1 cellular context compared by ENCODE assay signal in genomic region chr1:200620273-200621131, GRCh38.
TF ChIP-seq lines count a peak whose summit lies in the region.

Gene KIF14 (minus strand): TSS chr1:200620751. CDS start chr1:200618723, 2,028 bp downstream.

TF ChIP-seq in IMR-90, 13 proteins besides CTCF, POLR2A, EP300 and RAD21:
- TF ChIP-seq CHD1 (IDR thresholded peaks at IDR 0.05; ENCODE audit: low read depth, low read length): peak; percentile 63; the same call in 1 of the 2 replicates
- no peak for TF ChIP-seq RCOR1 (IDR thresholded peaks at IDR 0.05; ENCODE audit: insufficient replicate concordance, low read length)
- TF ChIP-seq RFX5 (IDR thresholded peaks at IDR 0.05; ENCODE audit: low read depth, low read length): no peak
- TF ChIP-seq FOS (IDR thresholded peaks at IDR 0.05; ENCODE audit: low read depth, low read length): peak; percentile 29; the same call in 1 of the 2 replicates
- TF ChIP-seq, protein P1, sequence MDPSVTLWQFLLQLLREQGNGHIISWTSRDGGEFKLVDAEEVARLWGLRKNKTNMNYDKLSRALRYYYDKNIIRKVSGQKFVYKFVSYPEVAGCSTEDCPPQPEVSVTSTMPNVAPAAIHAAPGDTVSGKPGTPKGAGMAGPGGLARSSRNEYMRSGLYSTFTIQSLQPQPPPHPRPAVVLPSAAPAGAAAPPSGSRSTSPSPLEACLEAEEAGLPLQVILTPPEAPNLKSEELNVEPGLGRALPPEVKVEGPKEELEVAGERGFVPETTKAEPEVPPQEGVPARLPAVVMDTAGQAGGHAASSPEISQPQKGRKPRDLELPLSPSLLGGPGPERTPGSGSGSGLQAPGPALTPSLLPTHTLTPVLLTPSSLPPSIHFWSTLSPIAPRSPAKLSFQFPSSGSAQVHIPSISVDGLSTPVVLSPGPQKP (IDR thresholded peaks at IDR 0.05; ENCODE audit: borderline replicate concordance, low read depth, low read length): no peak
- TF ChIP-seq MAZ (IDR thresholded peaks at IDR 0.05; ENCODE audit: borderline replicate concordance, low read depth, low read length): peak; percentile 89
- TF ChIP-seq NFE2L2 (IDR thresholded peaks at IDR 0.05; ENCODE audit: low read depth, low read length): peak; percentile 16; the same call in 1 of the 2 replicates
- TF ChIP-seq MXI1 (IDR thresholded peaks at IDR 0.05; ENCODE audit: borderline replicate concordance, low read depth, low read length): peak; percentile 61
- TF ChIP-seq CEBPB (IDR thresholded peaks at IDR 0.05; ENCODE audit: low read depth, low read length): peak; percentile 44; the same call in 1 of the 2 replicates
